In the genomic region with DNA sequence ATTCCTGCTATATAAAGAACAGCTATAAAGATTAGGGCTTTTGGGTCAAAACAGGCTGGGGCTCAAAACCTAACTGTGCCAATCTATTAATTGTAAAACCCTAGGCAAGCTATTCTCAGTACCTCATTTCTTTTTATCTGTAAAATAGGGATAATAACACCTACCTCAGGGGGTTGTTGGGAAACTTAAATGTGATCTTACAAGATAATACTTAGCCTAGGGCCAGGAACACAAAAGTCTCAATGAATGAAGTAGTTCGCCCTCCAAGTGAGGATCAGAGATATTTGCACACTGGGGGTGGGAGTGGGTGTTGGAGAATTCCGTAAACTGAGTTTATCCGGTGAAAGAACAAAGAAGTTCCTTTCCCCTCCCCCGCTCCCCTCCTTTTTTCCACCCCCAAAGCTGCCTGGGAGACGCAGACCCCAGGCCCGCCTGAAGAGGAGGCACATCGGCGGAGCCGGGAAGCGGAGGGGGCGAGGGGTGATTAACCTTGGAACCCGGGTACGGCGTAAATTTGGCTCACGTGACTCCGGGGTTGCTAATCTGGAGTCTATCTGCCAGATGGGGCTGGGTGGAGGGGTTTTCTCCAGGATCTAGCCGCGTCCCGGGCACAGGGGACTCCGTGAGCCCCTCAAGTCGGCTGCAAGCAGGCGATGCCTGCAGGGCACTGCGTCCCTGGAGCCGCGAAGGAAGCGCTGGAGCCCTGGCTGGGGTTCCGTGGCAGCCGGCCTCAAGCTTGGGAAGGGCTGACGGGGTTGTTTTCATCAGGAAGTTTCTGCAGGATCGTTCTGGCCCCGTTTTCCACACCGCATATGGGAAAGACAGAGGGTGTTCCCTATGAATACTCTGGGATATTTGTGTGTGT, we compare ENCODE assay signal across 9 cellular contexts. TPM values are rescaled to one million over a fixed set of nuclear protein-coding genes. Genes with fewer than 3 reads are reported as not detected.
A peak's percentile ranks its signal among the peaks of the same experiment; 100 is the strongest.
DNase-seq lines count a peak whose midpoint lies in the region; ATAC-seq and TF ChIP-seq lines count a peak whose summit lies in the region.
"Had no signal": no experiment of that assay in that cellular context is flagged by ENCODE, and none has a peak within 500 bp of the region (broad histone marks: within the 10 kb centered on the region; RNA-seq: fewer than 3 reads in every experiment).

No MANE protein-coding gene starts in this region.

- H3K4me3 Mint-ChIP-seq in CD4-positive, alpha-beta memory T cell = peak overlapping the region; percentile 44 to 85 (median 84)

- peaks cover 30% of the 10 kb centered on the region for H3K27me3 ChIP-seq in CD4-positive, alpha-beta memory T cell (ENCODE audit: insufficient read depth, low read length)
- H3K27me3 ChIP-seq in osteoblast (ENCODE audit: insufficient read depth, low read length) (peaks cover 12% of the 10 kb centered on the region), MG63 (peaks cover 18% of the 10 kb centered on the region)

- H3K4me1 Mint-ChIP-seq in CD4-positive, alpha-beta memory T cell = peaks cover 12 to 24% (median 18%) of the 10 kb centered on the region in 4 donors

- H3K27me3 Mint-ChIP-seq in CD4-positive, alpha-beta memory T cell = peaks cover 13 to 20% of the 10 kb centered on the region in 2 donors

- H3K9me3 Mint-ChIP-seq in CD4-positive, alpha-beta memory T cell = no peaks in the 10 kb centered on the region

- CTCF ChIA-PET in CD4-positive, alpha-beta memory T cell (lab: Charles Lee; ENCODE audit: partially characterized antibody) = interaction anchor here (1.2 kb wide), 1 partner anchor 12 kb away, joined by 9 read pairs; no protein-coding TSS in a partner anchor

- H2AFZ ChIP-seq in osteoblast (ENCODE audit: low read length) = peak overlapping the region; percentile 90

- intact Hi-C loops in CD4-positive, alpha-beta memory T cell (cut with micrococcal nuclease) = no loop called here

- POLR2A ChIA-PET in CD4-positive, alpha-beta memory T cell (lab: Charles Lee; ENCODE audit: partially characterized antibody) = no interaction called here

- no peak overlapping the region for H3K27ac Mint-ChIP-seq in CD4-positive, alpha-beta memory T cell

- H3K36me3 Mint-ChIP-seq in CD4-positive, alpha-beta memory T cell = no peaks in the 10 kb centered on the region

- no peak overlapping the region for H3K27ac ChIP-seq in CD4-positive, alpha-beta memory T cell (ENCODE audit: low read depth, low read length)
- H3K27ac ChIP-seq in osteoblast (ENCODE audit: low read depth, low read length) = no peak overlapping the region

- ATAC-seq in GM19351 (IDR thresholded peaks at IDR 0.05; ENCODE audit: unreplicated experiment) = no peak
- ATAC-seq in HG02678 (IDR thresholded peaks at IDR 0.05; ENCODE audit: unreplicated experiment) = no peak

- H3K4me2 ChIP-seq in osteoblast (ENCODE audit: insufficient read depth, low read length) = peak overlapping the region; percentile 88

- H3K4me3 ChIP-seq in CD4-positive, alpha-beta memory T cell (ENCODE audit: low read length in 2 of 2) = no peak overlapping the region
- H3K4me3 ChIP-seq in fibroblast of villous mesenchyme (ENCODE audit: low read depth, low read length) (peak overlapping the region; percentile 55), osteoblast (ENCODE audit: insufficient read depth, low read length) (peak overlapping the region; percentile 72), MG63 (no peak overlapping the region)

- H4K20me1 ChIP-seq in osteoblast (ENCODE audit: insufficient read depth, low read length) = no peaks in the 10 kb centered on the region

- H3K79me2 ChIP-seq in osteoblast (ENCODE audit: insufficient read depth, low read length) = peaks cover 30% of the 10 kb centered on the region

- no peak for DNase-seq in CD4-positive, alpha-beta memory T cell
- DNase-seq in NCI-H82 treated with DMSO at 0.1 percent for 48 hours (lab: John Stamatoyannopoulos, UW; ENCODE audit: unreplicated experiment) = peak; percentile 51
- no peak for DNase-seq in fibroblast of villous mesenchyme (ENCODE audit: low read depth)
- peak; percentile 96 for DNase-seq in osteoblast (ENCODE audit: insufficient read length, low spot score, missing footprints)
- DNase-seq in MG63 = no peak
- no peak for DNase-seq in stimulated activated CD4-positive, alpha-beta T cell treated with anti-CD3 and anti-CD28 coated beads, Interleukin-4, amount 100 ng/mL, for 24 hours
- DNase-seq: SHP77 treated with DMSO at 0.1 percent for 48 hours had no signal

- TF ChIP-seq CTCF in fibroblast of villous mesenchyme (IDR thresholded peaks at IDR 0.05; ENCODE audit: insufficient read depth, low read depth, low read length) (no peak), osteoblast (IDR thresholded peaks at IDR 0.05; ENCODE audit: extremely low read depth, low read depth, low read length) (no peak)

- no peaks in the 10 kb centered on the region for H3K36me3 ChIP-seq in CD4-positive, alpha-beta memory T cell (ENCODE audit: insufficient read depth, low read length)
- H3K36me3 ChIP-seq in osteoblast (ENCODE audit: insufficient read depth, low read length) = no peaks in the 10 kb centered on the region
- H3K36me3 ChIP-seq in MG63 = no peaks in the 10 kb centered on the region

- H3K9me3 ChIP-seq in CD4-positive, alpha-beta memory T cell (ENCODE audit: control insufficient read depth in 1 of 2, low read length in 2 of 2) = no peaks in the 10 kb centered on the region
- H3K9me3 ChIP-seq in osteoblast (ENCODE audit: low read depth, low read length) (no peaks in the 10 kb centered on the region), MG63 (no peaks in the 10 kb centered on the region)

- H3K4me1 ChIP-seq in CD4-positive, alpha-beta memory T cell (ENCODE audit: insufficient read depth, low read length) = peaks cover 25% of the 10 kb centered on the region
- H3K4me1 ChIP-seq in osteoblast (ENCODE audit: insufficient read depth, low read length) = peaks cover 14% of the 10 kb centered on the region

RNA-seq across cellular contexts. Expression of gene PODXL, which starts 1.3 kb away (rescaled TPM):
- 1 to 10 TPM; 1.1 to 1.3 TPM for total RNA-seq in CD4-positive, alpha-beta memory T cell
- polyA plus RNA-seq in CD4-positive, alpha-beta memory T cell = 1 to 10 TPM in 1 of 2 donors, under 1 TPM in 1; 0.47 to 1.2 TPM
- total RNA-seq in fibroblast of villous mesenchyme (5.8 and 17.3 TPM in 2 replicates), osteoblast (0.88 and 1.4 TPM in 2 replicates)
- total RNA-seq in MG63 (2014; rRNA removed; shearing (Covaris generic); ENCODE audit: low replicate concordance) = 1.0 and 1.2 TPM in 2 replicates

Comparison
In these comparisons a context has a peak if more than half of its experiments do, and no peak if none do; other contexts are left out.
1. DNase-seq: peak in NCI-H82 treated with DMSO at 0.1 percent for 48 hours (single experiment) and osteoblast (single experiment); none in CD4-positive, alpha-beta memory T cell (0 of 5), fibroblast of villous mesenchyme (single experiment), MG63 (single experiment) and stimulated activated CD4-positive, alpha-beta T cell treated with anti-CD3 and anti-CD28 coated beads, Interleukin-4, amount 100 ng/mL, for 24 hours (single experiment).
2. H3K4me3 ChIP-seq: peak in fibroblast of villous mesenchyme (single experiment) and osteoblast (single experiment); none in CD4-positive, alpha-beta memory T cell (0 of 2) and MG63 (single experiment).